10 cellular contexts compared by ENCODE assay signal in the genomic region with DNA sequence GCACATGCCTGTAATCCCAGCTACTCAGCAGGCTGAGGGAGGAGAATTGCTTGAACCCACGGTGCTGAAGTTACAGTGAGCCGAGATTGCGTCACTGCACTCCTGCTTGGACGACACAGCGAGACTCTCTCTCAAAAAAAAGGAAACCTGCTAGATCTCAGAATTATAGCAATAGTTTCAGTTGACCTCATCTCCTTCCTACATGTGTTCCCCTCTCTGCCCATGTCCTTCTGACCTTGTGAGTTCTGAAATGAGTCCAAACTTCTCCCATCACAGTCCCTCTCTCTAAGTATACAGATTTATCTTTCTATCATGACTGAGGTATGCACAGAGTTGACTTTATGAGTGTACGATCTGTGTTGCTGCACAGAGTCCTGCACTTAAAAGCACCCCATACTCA. TPM values are rescaled to one million over a fixed set of nuclear protein-coding genes. Genes with fewer than 3 reads are reported as not detected.
A peak's percentile ranks its signal among the peaks of the same experiment; 100 is the strongest.
DNase-seq lines count a peak whose midpoint lies in the region; ATAC-seq and TF ChIP-seq lines count a peak whose summit lies in the region.
"Had no signal": no experiment of that assay in that cellular context is flagged by ENCODE, and none has a peak within 500 bp of the region (broad histone marks: within the 10 kb centered on the region; RNA-seq: fewer than 3 reads in every experiment).

No MANE protein-coding gene starts in this region.

- CTCF ChIA-PET in HEK293T (lab: Yijun Ruan, JAX): no interaction called here

- H3K27ac ChIP-seq in caudate nucleus (ENCODE audit: low read depth, low read length): no peak overlapping the region

- ATAC-seq in GM21619 (IDR thresholded peaks at IDR 0.05; ENCODE audit: unreplicated experiment) (peak; percentile 73), mucosa of descending colon (peak; percentile 9), GM18498 (IDR thresholded peaks at IDR 0.05; ENCODE audit: unreplicated experiment) (no peak)

- DNase-seq in GM13977 (ENCODE audit: low spot score) (peak; percentile 44), NCI-H226 (peak; percentile 30), mucosa of descending colon (no peak), caudate nucleus (lab: John Stamatoyannopoulos, UW) (no peak), HEK293T (ENCODE audit: extremely low spot score) (no peak)
- DNase-seq in activated CD4-positive, alpha-beta T cell treated with anti-CD3 and anti-CD28 coated beads for 48 hours: no peak
- DNase-seq: activated CD4-positive, alpha-beta T cell treated with anti-CD3 and anti-CD28 coated beads for 1 hour; NCI-H69 had no signal

- no peak overlapping the region for H3K4me3 ChIP-seq in mucosa of descending colon

- peaks cover 5% of the 10 kb centered on the region for H3K4me1 ChIP-seq in mucosa of descending colon (ENCODE audit: low read depth)

- no peak for TF ChIP-seq CTCF in GM13977 (IDR thresholded peaks at IDR 0.05; ENCODE audit: extremely low read depth, insufficient read depth, missing control alignments)
- no peak for TF ChIP-seq CTCF in mucosa of descending colon (IDR thresholded peaks at IDR 0.05)

- in situ Hi-C loops in GM13977 (cut with MboI; ENCODE audit: low pct_unique_long_range_greater_than_20kb, low sequenced_read_pairs, unreplicated experiment): no loop called here

- no peaks in the 10 kb centered on the region for H3K9me3 ChIP-seq in mucosa of descending colon

- POLR2A ChIA-PET in HEK293T (lab: Yijun Ruan, JAX): no interaction called here

- intact Hi-C loops in mucosa of descending colon (cut with DNase I, micrococcal nuclease): no loop called here

- no peaks in the 10 kb centered on the region for H3K36me3 ChIP-seq in mucosa of descending colon (ENCODE audit: low read depth)

TF ChIP-seq in HEK293T, 16 proteins besides CTCF, POLR2A, EP300 and RAD21:
- TF ChIP-seq NFRKB (IDR thresholded peaks at IDR 0.05) (no peak), ARNT (IDR thresholded peaks at IDR 0.05) (no peak), L3MBTL2 (conservative IDR thresholded peaks at IDR 0.05) (no peak), TARDBP (IDR thresholded peaks at IDR 0.05) (no peak), HDGF (IDR thresholded peaks at IDR 0.05; ENCODE audit: borderline replicate concordance) (no peak)
TF ChIP-seq in HEK293T: peak in this region for 0.

RNA-seq across cellular contexts. Expression of a gene that starts 44.6 kb away (rescaled TPM):
- total RNA-seq in mucosa of descending colon: not detected

RNA-seq across cellular contexts. Expression of a gene that starts 57.2 kb away (rescaled TPM):
- total RNA-seq in mucosa of descending colon: 10 to 100 TPM; 36.5 to 48.2 (median 39.8) TPM

Comparison
In these comparisons a context has a peak if more than half of its experiments do, and no peak if none do; other contexts are left out.
1. DNase-seq: peak in GM13977 (single experiment) and NCI-H226 (single experiment); none in mucosa of descending colon (0 of 3), activated CD4-positive, alpha-beta T cell treated with anti-CD3 and anti-CD28 coated beads for 48 hours (single experiment), caudate nucleus (0 of 61) and HEK293T (single experiment).